In the genomic region with DNA sequence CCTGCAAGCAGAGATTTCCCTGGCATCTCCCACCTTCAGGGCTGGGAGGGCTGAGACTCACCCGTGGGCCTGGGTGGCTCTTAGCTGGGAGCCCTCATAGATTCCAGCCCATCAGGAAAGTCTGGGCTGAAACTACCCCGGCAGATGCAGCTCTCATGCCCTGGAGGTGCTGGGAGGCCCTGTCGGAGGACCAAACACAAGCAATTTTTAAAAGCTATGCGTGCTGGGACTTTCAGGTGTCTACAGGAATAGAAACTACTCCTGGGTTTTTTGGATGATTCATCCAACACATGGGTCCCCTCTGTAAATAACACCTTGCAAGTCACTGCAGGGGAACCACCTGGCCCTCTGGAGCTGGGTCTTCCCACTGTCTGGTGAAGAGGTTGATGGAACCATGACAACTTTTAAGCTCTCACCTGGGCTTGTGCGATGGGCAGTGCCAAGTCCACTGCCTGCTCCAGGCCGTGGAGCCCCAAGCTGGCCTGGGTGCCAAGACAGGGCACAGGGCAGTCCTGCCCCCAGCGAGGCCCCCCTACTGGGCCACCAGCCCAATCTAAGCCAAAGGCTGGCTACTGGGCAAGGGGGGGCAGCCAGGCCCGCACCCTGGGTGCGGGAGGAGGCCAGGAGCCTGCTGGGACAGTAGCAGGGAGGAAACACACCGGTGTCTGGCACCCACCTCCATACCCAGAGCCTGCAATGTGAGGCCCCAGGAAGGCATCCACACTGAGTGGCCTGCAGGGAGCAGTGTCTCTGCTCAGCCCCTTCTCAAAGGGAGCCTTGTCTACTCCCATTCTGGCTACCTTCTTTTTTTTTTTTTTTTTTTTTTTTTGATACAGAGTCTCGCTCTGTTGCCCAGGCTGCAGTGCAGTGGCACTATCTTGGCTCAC, we compare ENCODE assay signal across 9 cellular contexts. TPM values are rescaled to one million over a fixed set of nuclear protein-coding genes. Genes with fewer than 3 reads are reported as not detected.
DNase-seq lines count a peak whose midpoint lies in the region; ATAC-seq and TF ChIP-seq lines count a peak whose summit lies in the region.
"Had no signal": no experiment of that assay in that cellular context is flagged by ENCODE, and none has a peak within 500 bp of the region (broad histone marks: within the 10 kb centered on the region; RNA-seq: fewer than 3 reads in every experiment).

No MANE protein-coding gene starts in this region.

- H3K9me3 Mint-ChIP-seq in activated T-helper 17 cell treated with anti-CD3 and anti-CD28 coated beads, Interleukin-2, amount 50 U/mL, for 72 hours: no peaks in the 10 kb centered on the region

- H2AFZ ChIP-seq in SK-N-SH (ENCODE audit: low read depth): no peak overlapping the region

- no peaks in the 10 kb centered on the region for H3K9me3 ChIP-seq in SK-N-SH

- no peaks in the 10 kb centered on the region for H3K36me3 ChIP-seq in SK-N-SH (replicated peaks in 1 of 2; ENCODE audit: control insufficient read depth in 1 of 2, insufficient read depth in 2 of 2, low read length in 1 of 2)

- H3K9me2 ChIP-seq in SK-N-SH: no peaks in the 10 kb centered on the region

- POLR2A ChIA-PET in SK-N-SH (lab: Yijun Ruan, JAX): no interaction called here

- no peak overlapping the region for H3K27ac ChIP-seq in SK-N-SH (ENCODE audit: low read depth in 2 of 2, low read length in 1 of 2)

- H3K4me3 Mint-ChIP-seq in activated T-helper 17 cell treated with anti-CD3 and anti-CD28 coated beads, Interleukin-2, amount 50 U/mL, for 72 hours: peak overlapping the region; percentile 81

- WGBS in SK-N-SH (ENCODE audit: low lambda C conversion rate): 77% methylated on average over 4 of the region's 11 CpGs

- H3K4me3 ChIP-seq in SK-N-SH (ENCODE audit: low read depth in 2 of 2, low read length in 1 of 2): no peak overlapping the region

- H3K4me2 ChIP-seq in SK-N-SH: no peak overlapping the region

- no peaks in the 10 kb centered on the region for H3K79me2 ChIP-seq in SK-N-SH (ENCODE audit: insufficient read depth)

- ATAC-seq in SK-N-SH treated with all-trans-retinoic acid at 6 μM for 48 hours: peak; percentile 67
- ATAC-seq in HG03060 (IDR thresholded peaks at IDR 0.05; ENCODE audit: low read depth, unreplicated experiment): peak; percentile 33
- peak; percentile 65 for ATAC-seq in activated T-helper 17 cell treated with anti-CD3 and anti-CD28 coated beads, Interleukin-2, amount 50 U/mL, for 72 hours (replicated peaks)

- H3K4me1 ChIP-seq in SK-N-SH (ENCODE audit: control insufficient read depth in 1 of 2, insufficient read depth in 2 of 2, low read depth in 1 of 2, low read length in 1 of 2): no peaks in the 10 kb centered on the region

- no peaks in the 10 kb centered on the region for H4K20me1 ChIP-seq in SK-N-SH (ENCODE audit: insufficient read depth)

- TF ChIP-seq RAD21 in SK-N-SH (IDR thresholded peaks at IDR 0.05; ENCODE audit: low read length): no peak

- TF ChIP-seq CTCF in SK-N-SH (IDR thresholded peaks at IDR 0.05): no peak

- no peak for TF ChIP-seq EP300 in SK-N-SH (IDR thresholded peaks at IDR 0.05; ENCODE audit: borderline replicate concordance in 1 of 2, low read depth in 1 of 2, low read length in 1 of 2)

- CTCF ChIA-PET in SK-N-SH (lab: Yijun Ruan, JAX): interaction anchor here (1.0 to 1.6 kb wide), 3 partner anchors 13 to 102 kb away, joined by 5 to 14 read pairs (median 5); no protein-coding TSS in a partner anchor

- H3K27me3 Mint-ChIP-seq in activated T-helper 17 cell treated with anti-CD3 and anti-CD28 coated beads, Interleukin-2, amount 50 U/mL, for 72 hours: no peaks in the 10 kb centered on the region

- H3K27ac Mint-ChIP-seq in activated T-helper 17 cell treated with anti-CD3 and anti-CD28 coated beads, Interleukin-2, amount 50 U/mL, for 72 hours: peak overlapping the region; percentile 94

- no peak for DNase-seq in SK-N-SH
- DNase-seq in stimulated activated CD4-positive, alpha-beta T cell treated with anti-CD3 and anti-CD28 coated beads, Interleukin-4, amount 100 ng/mL, for 4 hours: peak; percentile 39 to 42
- no peak for DNase-seq in pons (ENCODE audit: low spot score)
- DNase-seq in NCI-H1048 (lab: John Stamatoyannopoulos, UW): no peak
- no peak for DNase-seq in NCI-H1694 (lab: John Stamatoyannopoulos, UW)

- H3K36me3 Mint-ChIP-seq in activated T-helper 17 cell treated with anti-CD3 and anti-CD28 coated beads, Interleukin-2, amount 50 U/mL, for 72 hours (ENCODE audit: low read depth): peaks cover 17% of the 10 kb centered on the region

- peaks cover 31% of the 10 kb centered on the region for H3K4me1 Mint-ChIP-seq in activated T-helper 17 cell treated with anti-CD3 and anti-CD28 coated beads, Interleukin-2, amount 50 U/mL, for 72 hours

- H3K27me3 ChIP-seq in SK-N-SH (ENCODE audit: insufficient read depth): peaks cover 3% of the 10 kb centered on the region

- H3K9ac ChIP-seq in SK-N-SH: no peak overlapping the region

- H3F3A ChIP-seq in SK-N-SH (replicated peaks; ENCODE audit: insufficient read depth): no peaks in the 10 kb centered on the region

TF ChIP-seq in SK-N-SH treated with all-trans-retinoic acid at 6 μM for 48 hours, 23 proteins besides CTCF, POLR2A, EP300 and RAD21:
- TF ChIP-seq ESRRG (CRISPR knock-in tag; IDR thresholded peaks at IDR 0.05) (no peak), TCF4 (CRISPR knock-in tag; IDR thresholded peaks at IDR 0.05; ENCODE audit: borderline replicate concordance) (no peak), TOX (CRISPR knock-in tag; IDR thresholded peaks at IDR 0.05; ENCODE audit: borderline replicate concordance) (no peak), SNAI2 (CRISPR knock-in tag; IDR thresholded peaks at IDR 0.05) (no peak), ZFP3 (CRISPR knock-in tag; IDR thresholded peaks at IDR 0.05) (no peak)
- TF ChIP-seq, protein P1, sequence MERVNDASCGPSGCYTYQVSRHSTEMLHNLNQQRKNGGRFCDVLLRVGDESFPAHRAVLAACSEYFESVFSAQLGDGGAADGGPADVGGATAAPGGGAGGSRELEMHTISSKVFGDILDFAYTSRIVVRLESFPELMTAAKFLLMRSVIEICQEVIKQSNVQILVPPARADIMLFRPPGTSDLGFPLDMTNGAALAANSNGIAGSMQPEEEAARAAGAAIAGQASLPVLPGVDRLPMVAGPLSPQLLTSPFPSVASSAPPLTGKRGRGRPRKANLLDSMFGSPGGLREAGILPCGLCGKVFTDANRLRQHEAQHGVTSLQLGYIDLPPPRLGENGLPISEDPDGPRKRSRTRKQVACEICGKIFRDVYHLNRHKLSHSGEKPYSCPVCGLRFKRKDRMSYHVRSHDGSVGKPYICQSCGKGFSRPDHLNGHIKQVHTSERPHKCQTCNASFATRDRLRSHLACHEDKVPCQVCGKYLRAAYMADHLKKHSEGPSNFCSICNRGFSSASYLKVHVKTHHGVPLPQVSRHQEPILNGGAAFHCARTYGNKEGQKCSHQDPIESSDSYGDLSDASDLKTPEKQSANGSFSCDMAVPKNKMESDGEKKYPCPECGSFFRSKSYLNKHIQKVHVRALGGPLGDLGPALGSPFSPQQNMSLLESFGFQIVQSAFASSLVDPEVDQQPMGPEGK (CRISPR knock-in tag; IDR thresholded peaks at IDR 0.05; ENCODE audit: borderline replicate concordance): no peak

TF ChIP-seq in SK-N-SH, 30 proteins besides CTCF, POLR2A, EP300 and RAD21 (continues in another document):
- TF ChIP-seq RXRA (IDR thresholded peaks at IDR 0.05; ENCODE audit: borderline replicate concordance, low read depth) (no peak), ELF1 (IDR thresholded peaks at IDR 0.05) (no peak), MEF2A (IDR thresholded peaks at IDR 0.05; ENCODE audit: borderline replicate concordance, low read depth) (no peak), TEAD4 (IDR thresholded peaks at IDR 0.05; ENCODE audit: borderline replicate concordance, insufficient read depth) (no peak), FOXM1 (IDR thresholded peaks at IDR 0.05; ENCODE audit: low read depth) (no peak), TCF12 (IDR thresholded peaks at IDR 0.05) (no peak), TAF1 (IDR thresholded peaks at IDR 0.05; ENCODE audit: borderline replicate concordance, low read depth, low read length) (no peak)
- TF ChIP-seq, protein P2, sequence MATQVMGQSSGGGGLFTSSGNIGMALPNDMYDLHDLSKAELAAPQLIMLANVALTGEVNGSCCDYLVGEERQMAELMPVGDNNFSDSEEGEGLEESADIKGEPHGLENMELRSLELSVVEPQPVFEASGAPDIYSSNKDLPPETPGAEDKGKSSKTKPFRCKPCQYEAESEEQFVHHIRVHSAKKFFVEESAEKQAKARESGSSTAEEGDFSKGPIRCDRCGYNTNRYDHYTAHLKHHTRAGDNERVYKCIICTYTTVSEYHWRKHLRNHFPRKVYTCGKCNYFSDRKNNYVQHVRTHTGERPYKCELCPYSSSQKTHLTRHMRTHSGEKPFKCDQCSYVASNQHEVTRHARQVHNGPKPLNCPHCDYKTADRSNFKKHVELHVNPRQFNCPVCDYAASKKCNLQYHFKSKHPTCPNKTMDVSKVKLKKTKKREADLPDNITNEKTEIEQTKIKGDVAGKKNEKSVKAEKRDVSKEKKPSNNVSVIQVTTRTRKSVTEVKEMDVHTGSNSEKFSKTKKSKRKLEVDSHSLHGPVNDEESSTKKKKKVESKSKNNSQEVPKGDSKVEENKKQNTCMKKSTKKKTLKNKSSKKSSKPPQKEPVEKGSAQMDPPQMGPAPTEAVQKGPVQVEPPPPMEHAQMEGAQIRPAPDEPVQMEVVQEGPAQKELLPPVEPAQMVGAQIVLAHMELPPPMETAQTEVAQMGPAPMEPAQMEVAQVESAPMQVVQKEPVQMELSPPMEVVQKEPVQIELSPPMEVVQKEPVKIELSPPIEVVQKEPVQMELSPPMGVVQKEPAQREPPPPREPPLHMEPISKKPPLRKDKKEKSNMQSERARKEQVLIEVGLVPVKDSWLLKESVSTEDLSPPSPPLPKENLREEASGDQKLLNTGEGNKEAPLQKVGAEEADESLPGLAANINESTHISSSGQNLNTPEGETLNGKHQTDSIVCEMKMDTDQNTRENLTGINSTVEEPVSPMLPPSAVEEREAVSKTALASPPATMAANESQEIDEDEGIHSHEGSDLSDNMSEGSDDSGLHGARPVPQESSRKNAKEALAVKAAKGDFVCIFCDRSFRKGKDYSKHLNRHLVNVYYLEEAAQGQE (IDR thresholded peaks at IDR 0.05; ENCODE audit: low read depth, low read length): no peak
- TF ChIP-seq, protein P3, sequence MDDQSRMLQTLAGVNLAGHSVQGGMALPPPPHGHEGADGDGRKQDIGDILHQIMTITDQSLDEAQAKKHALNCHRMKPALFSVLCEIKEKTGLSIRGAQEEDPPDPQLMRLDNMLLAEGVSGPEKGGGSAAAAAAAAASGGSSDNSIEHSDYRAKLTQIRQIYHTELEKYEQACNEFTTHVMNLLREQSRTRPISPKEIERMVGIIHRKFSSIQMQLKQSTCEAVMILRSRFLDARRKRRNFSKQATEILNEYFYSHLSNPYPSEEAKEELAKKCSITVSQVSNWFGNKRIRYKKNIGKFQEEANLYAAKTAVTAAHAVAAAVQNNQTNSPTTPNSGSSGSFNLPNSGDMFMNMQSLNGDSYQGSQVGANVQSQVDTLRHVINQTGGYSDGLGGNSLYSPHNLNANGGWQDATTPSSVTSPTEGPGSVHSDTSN (IDR thresholded peaks at IDR 0.05): no peak

RNA-seq across cellular contexts. Expression of a gene that starts 1.1 kb away (rescaled TPM):
- not detected in 2 replicates for polyA plus RNA-seq in SK-N-SH (2012; rRNA removed)
- not detected in 2 replicates for polyA plus RNA-seq in SK-N-SH (2012; cell fraction: cytosol; rRNA removed)
- polyA plus RNA-seq in SK-N-SH (2012; cell fraction: nucleus; rRNA removed): 0.02 and 0.04 TPM in 2 replicates
- total RNA-seq in activated T-helper 17 cell treated with anti-CD3 and anti-CD28 coated beads, Interleukin-2, amount 50 U/mL, for 72 hours: 10 to 100 TPM; 11.1 to 19.9 TPM
- total RNA-seq: glomerular endothelial cell had no signal

Comparison
In these comparisons a context has a peak if more than half of its experiments do, and no peak if none do; other contexts are left out.
1. DNase-seq: peak in stimulated activated CD4-positive, alpha-beta T cell treated with anti-CD3 and anti-CD28 coated beads, Interleukin-4, amount 100 ng/mL, for 4 hours (2 of 2); none in SK-N-SH (single experiment), pons (single experiment), NCI-H1048 (single experiment) and NCI-H1694 (single experiment).
2. Peak in every context shown above with its lines, with median percentiles within 50 percentile points of each other: ATAC-seq.